In the genomic region with DNA sequence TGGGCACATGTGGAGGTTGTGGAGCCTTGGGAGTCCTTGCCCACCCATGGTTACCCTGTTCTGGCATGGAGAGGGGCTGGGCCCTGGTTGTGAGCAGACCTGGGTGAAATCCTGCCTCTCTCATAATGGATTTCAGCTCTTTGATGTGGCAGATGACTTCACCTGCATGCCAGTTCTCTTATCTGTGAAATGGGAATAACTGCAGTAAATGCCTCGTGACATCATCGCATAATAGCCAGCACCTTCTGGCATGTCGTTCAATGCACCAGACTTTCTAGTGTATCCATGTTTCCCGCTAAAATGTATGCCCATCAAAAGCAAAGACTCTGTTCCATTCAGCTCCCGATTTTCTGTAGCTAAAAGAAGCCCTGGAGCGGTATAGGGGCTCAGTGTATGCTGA, we compare ENCODE assay signal across 25 cellular contexts.
"Had no signal": no experiment of that assay in that cellular context is flagged by ENCODE, and none has a peak within 500 bp of the region (broad histone marks: within the 10 kb centered on the region; RNA-seq: fewer than 3 reads in every experiment).

No MANE protein-coding gene starts in this region.

- H3K4me3 ChIP-seq: ascending aorta, dorsolateral prefrontal cortex, esophagus squamous epithelium, gastrocnemius medialis, ovary, psoas muscle, right atrium auricular region, testis, upper lobe of left lung had no signal

- H3K27ac Mint-ChIP-seq: activated CD8-positive, alpha-beta T cell treated with anti-CD3 and anti-CD28 coated beads, Interleukin-2, amount 10 ng/mL, durations not matched to agents 7 days and 5 days; activated naive CD4-positive, alpha-beta T cell treated with anti-CD3 and anti-CD28 coated beads, Interleukin-2, amount 50 U/mL, for 72 hours; activated T-helper 1 cell treated with anti-CD3 and anti-CD28 coated beads, Interleukin-12 subunit alpha, Interleukin-12 subunit beta, Interleukin-2, Interleukin-4 antibody, amounts not matched to agents 30 ng/mL and 10 ng/mL and 1 ng/mL, durations not matched to agents 14 hours and 24 hours and 36 hours; natural killer cell; stimulated activated memory B cell treated with anti-CD40 and anti-IgM and Interleukin-4, amounts not matched to agents 10 μg/mL and 1 μg/mL and 100 μg/mL, for 72 hours; T-helper 2 cell treated with Interferon-gamma antibody and Interleukin-4, amounts not matched to agents 5 μg/mL and 100 μg/mL, for 36 hours had no signal

- H3K9me3 Mint-ChIP-seq: activated T-helper 1 cell treated with anti-CD3 and anti-CD28 coated beads, Interleukin-12 subunit alpha, Interleukin-12 subunit beta, Interleukin-2, Interleukin-4 antibody, amounts not matched to agents 30 ng/mL and 10 ng/mL and 1 ng/mL, durations not matched to agents 14 hours and 24 hours and 36 hours; natural killer cell had no signal

- H3K4me1 Mint-ChIP-seq: stimulated activated memory B cell treated with anti-CD40 and anti-IgM and Interleukin-4, amounts not matched to agents 10 μg/mL and 1 μg/mL and 100 μg/mL, for 72 hours had no signal

- H3K4me3 Mint-ChIP-seq: activated CD8-positive, alpha-beta T cell treated with anti-CD3 and anti-CD28 coated beads, Interleukin-2, amount 10 ng/mL, durations not matched to agents 7 days and 5 days; activated T-helper 1 cell treated with anti-CD3 and anti-CD28 coated beads, Interleukin-12 subunit alpha, Interleukin-12 subunit beta, Interleukin-2, Interleukin-4 antibody, amounts not matched to agents 30 ng/mL and 10 ng/mL and 1 ng/mL, durations not matched to agents 14 hours and 24 hours and 36 hours; natural killer cell; stimulated activated memory B cell treated with anti-CD40 and anti-IgM and Interleukin-4, amounts not matched to agents 10 μg/mL and 1 μg/mL and 100 μg/mL, for 72 hours; T-helper 2 cell treated with Interferon-gamma antibody and Interleukin-4, amounts not matched to agents 5 μg/mL and 100 μg/mL, for 36 hours had no signal

- H3K36me3 ChIP-seq: ascending aorta, brain microvascular endothelial cell, esophagus squamous epithelium, gastrocnemius medialis, ovary, right atrium auricular region, upper lobe of left lung, WERI-Rb-1 had no signal

- H3K9me3 ChIP-seq: ascending aorta, gastrocnemius medialis, ovary, psoas muscle, testis, upper lobe of left lung had no signal

- H3K27me3 ChIP-seq: ascending aorta, brain microvascular endothelial cell, esophagus squamous epithelium, gastrocnemius medialis, ovary, right atrium auricular region, testis, upper lobe of left lung had no signal

- ATAC-seq: activated CD8-positive, alpha-beta T cell treated with anti-CD3 and anti-CD28 coated beads, Interleukin-2, amount 10 ng/mL, durations not matched to agents 7 days and 5 days; activated naive CD4-positive, alpha-beta T cell treated with anti-CD3 and anti-CD28 coated beads, Interleukin-2, amount 50 U/mL, for 72 hours; gastrocnemius medialis; natural killer cell; SK-N-SH treated with all-trans-retinoic acid at 6 μM for 48 hours; stimulated activated memory B cell treated with anti-CD40 and anti-IgM and Interleukin-4, amounts not matched to agents 10 μg/mL and 1 μg/mL and 100 μg/mL, for 72 hours had no signal

- H3K27ac ChIP-seq: ascending aorta, brain microvascular endothelial cell, dorsolateral prefrontal cortex, esophagus squamous epithelium, gastrocnemius medialis, ovary, psoas muscle, right atrium auricular region, testis, upper lobe of left lung, WERI-Rb-1 had no signal

- H3K4me1 ChIP-seq: ascending aorta, gastrocnemius medialis, psoas muscle, right atrium auricular region, testis, upper lobe of left lung had no signal

- DNase-seq: activated CD4-positive, alpha-beta T cell treated with anti-CD3 and anti-CD28 coated beads for 1 hour; activated CD4-positive, alpha-beta T cell treated with anti-CD3 and anti-CD28 coated beads, Interleukin-2, amount 50 U/mL, for 1 hour; activated CD8-positive, alpha-beta T cell treated with anti-CD3 and anti-CD28 coated beads, Interleukin-2, amount 10 ng/mL, durations not matched to agents 7 days and 5 days; activated gamma-delta T cell; brain microvascular endothelial cell; central memory CD4-positive, alpha-beta T cell; dorsolateral prefrontal cortex; esophagus squamous epithelium; gastrocnemius medialis; hypothalamus; mesenchymal stem cell; natural killer cell; psoas muscle; stimulated activated CD4-positive, alpha-beta T cell treated with anti-CD3 and anti-CD28 coated beads, Interleukin-1b, Interleukin-23, amount 100 ng/mL, for 48 hours; testis; WERI-Rb-1 had no signal

- H3K36me3 Mint-ChIP-seq: natural killer cell; stimulated activated memory B cell treated with anti-CD40 and anti-IgM and Interleukin-4, amounts not matched to agents 10 μg/mL and 1 μg/mL and 100 μg/mL, for 72 hours had no signal
